ENCODE assay signal across 6 cellular contexts in genomic region chr5:94759022-94759421, GRCh38.
"Had no signal": no experiment of that assay in that cellular context is flagged by ENCODE, and none has a peak within 500 bp of the region (broad histone marks: within the 10 kb centered on the region; RNA-seq: fewer than 3 reads in every experiment).

No MANE protein-coding gene starts in this region.

- H3K4me3 ChIP-seq: K562 had no signal

- DNase-seq: IMR-90, KBM-7 had no signal

- H3K36me3 Mint-ChIP-seq: IgD-negative memory B cell had no signal

- ATAC-seq: HepG2, K562 had no signal

- H3K27ac Mint-ChIP-seq: IgD-negative memory B cell had no signal

- H3K27ac ChIP-seq: HL-60 had no signal

- H3K27me3 Mint-ChIP-seq: IgD-negative memory B cell had no signal

- H3K4me1 Mint-ChIP-seq: IgD-negative memory B cell had no signal

- H3K4me3 Mint-ChIP-seq: IgD-negative memory B cell had no signal

- H3K9me3 Mint-ChIP-seq: IgD-negative memory B cell had no signal
